ENCODE assay signal across 18 cellular contexts in the genomic region with DNA sequence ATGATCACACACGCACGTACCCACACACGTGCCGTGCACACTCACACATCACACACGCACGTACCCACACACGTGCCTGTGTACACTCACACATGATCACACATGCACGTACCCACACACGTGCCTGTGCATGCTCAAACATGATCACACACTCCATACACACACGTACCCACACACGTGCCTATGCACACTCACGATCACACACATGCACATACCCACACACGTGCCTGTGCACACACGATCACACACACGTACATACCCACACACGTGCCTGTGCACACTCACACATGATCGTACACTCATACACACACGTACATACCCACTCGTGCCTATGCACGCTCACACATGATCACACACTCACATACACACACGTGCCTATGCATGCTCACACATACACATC.
DNase-seq lines count a peak whose midpoint lies in the region; ATAC-seq, FAIRE-seq and TF ChIP-seq lines count a peak whose summit lies in the region.
"Had no signal": no experiment of that assay in that cellular context is flagged by ENCODE, and none has a peak within 500 bp of the region (broad histone marks: within the 10 kb centered on the region; RNA-seq: fewer than 3 reads in every experiment).

No MANE protein-coding gene starts in this region.

- peaks cover 0 to 4% (median 0%) of the 10 kb centered on the region in 11 experiments; a peak in 1 of 22 replicates for H4K20me1 ChIP-seq in BLaER1 treated with 17β-estradiol and CSF1 and Interleukin-3, amounts not matched to agents 10 nM and 100 nM

- H3K4ac ChIP-seq in neuronal stem cell (ENCODE audit: low read length) = peak overlapping the region; percentile 71

- FAIRE-seq in bronchial epithelial cell (lab: Jason Lieb, UNC) = peak; percentile 99

- ATAC-seq in GM19023 (IDR thresholded peaks at IDR 0.05; ENCODE audit: unreplicated experiment) = no peak
- no peak for ATAC-seq in GM18909 (IDR thresholded peaks at IDR 0.05; ENCODE audit: poor library complexity, unreplicated experiment)
- ATAC-seq: Panc1 had no signal

- no peak overlapping the region for H2AFZ ChIP-seq in neuronal stem cell (ENCODE audit: low read length)

- POLR2A ChIA-PET in HEK293 (lab: Yijun Ruan, JAX) = no interaction called here

- DNase-seq in bronchial epithelial cell (ENCODE audit: low read depth) (no peak), neuronal stem cell (ENCODE audit: low spot score) (no peak), stomach (no peak), cardiac septum (ENCODE audit: low spot score) (no peak)
- DNase-seq: BE2C; CD8-positive, alpha-beta memory T cell; DMS 273 treated with DMSO at 0.1 percent for 48 hours; Karpas-422; NCI-H1105; NCI-H1694; NCI-H2107; NCI-H2227 treated with DMSO at 0.1 percent for 48 hours; NCI-H524 had no signal

- H2AK5ac ChIP-seq in neuronal stem cell (ENCODE audit: low read depth, low read length) = peak overlapping the region; percentile 53

- no peak overlapping the region for H4K8ac ChIP-seq in neuronal stem cell (ENCODE audit: low read depth, low read length)

- no peak overlapping the region for H2BK5ac ChIP-seq in neuronal stem cell (ENCODE audit: low read length)

- TF ChIP-seq EP300 in stomach (IDR thresholded peaks at IDR 0.05) = no peak

- peak overlapping the region in 8 of 11 experiments; percentile 3 to 58 (median 37); a peak in 11 of 22 replicates for H3K4me2 ChIP-seq in BLaER1 treated with 17β-estradiol and CSF1 and Interleukin-3, amounts not matched to agents 10 nM and 100 nM
- H3K4me2 ChIP-seq in neuronal stem cell (ENCODE audit: insufficient read depth, low read length, poor library complexity, severe bottlenecking) = no peak overlapping the region

- peaks cover 0 to 13% (median 0%) of the 10 kb centered on the region in 11 experiments; a peak in 3 of 22 replicates for H3K9me3 ChIP-seq in BLaER1 treated with 17β-estradiol and CSF1 and Interleukin-3, amounts not matched to agents 10 nM and 100 nM (replicated peaks in 1 of 11)
- H3K9me3 ChIP-seq in HEK293 (ENCODE audit: control insufficient read depth, insufficient read depth, low read depth, low read length) = no peaks in the 10 kb centered on the region
- peaks cover 0 to 5% of the 10 kb centered on the region in 2 donors for H3K9me3 ChIP-seq in neuronal stem cell (replicated peaks in 1 of 2; ENCODE audit: control insufficient read depth in 2 of 2, insufficient read depth in 1 of 2, low read depth in 1 of 2, low read length in 2 of 2)
- no peaks in the 10 kb centered on the region for H3K9me3 ChIP-seq in stomach
- H3K9me3 ChIP-seq: BE2C had no signal

- no peak overlapping the region for H3K27ac ChIP-seq in BLaER1 treated with 17β-estradiol and CSF1 and Interleukin-3, amounts not matched to agents 10 nM and 100 nM
- H3K27ac ChIP-seq in HEK293 (ENCODE audit: extremely low read depth, low read depth, low read length) (no peak overlapping the region), neuronal stem cell (replicated peaks; ENCODE audit: low read length) (no peak overlapping the region), stomach (no peak overlapping the region)

- H3K9ac ChIP-seq in BLaER1 treated with 17β-estradiol and CSF1 and Interleukin-3, amounts not matched to agents 10 nM and 100 nM = no peak overlapping the region
- peak overlapping the region; percentile 55 for H3K9ac ChIP-seq in neuronal stem cell (ENCODE audit: low read depth, low read length, poor library complexity)

- no peaks in the 10 kb centered on the region for H3K27me3 ChIP-seq in BLaER1 treated with 17β-estradiol and CSF1 and Interleukin-3, amounts not matched to agents 10 nM and 100 nM
- H3K27me3 ChIP-seq in bronchial epithelial cell (ENCODE audit: control insufficient read depth, insufficient read depth, low read length) (no peaks in the 10 kb centered on the region), neuronal stem cell (ENCODE audit: control insufficient read depth in 3 of 3, insufficient read depth in 3 of 3, low read depth in 1 of 3, low read length in 3 of 3) (peaks cover 0 to 2% (median 0%) of the 10 kb centered on the region in 3 experiments), stomach (no peaks in the 10 kb centered on the region)

- peak overlapping the region; percentile 94 for H4K91ac ChIP-seq in neuronal stem cell (ENCODE audit: low read depth, low read length, poor library complexity)

- peak overlapping the region; percentile 48 for H3K18ac ChIP-seq in neuronal stem cell (ENCODE audit: low read length)

- peak overlapping the region; percentile 65 for H3K14ac ChIP-seq in neuronal stem cell (ENCODE audit: low read length)

- H3K79me1 ChIP-seq in neuronal stem cell (ENCODE audit: low read depth, low read length) = no peaks in the 10 kb centered on the region

- WGBS in neuronal stem cell (ENCODE audit: extremely low coverage in 2 of 2, insufficient read length in 2 of 2, insufficient replicate concordance in 1 of 2), 2 donors = no CpG with 5 or more reads among the region's 21 CpGs
- 89 to 95% (median 92%) methylated on average over 21 of the region's 21 CpGs for WGBS in stomach, 5 donors

- peak overlapping the region; percentile 59 for H2BK12ac ChIP-seq in neuronal stem cell (ENCODE audit: low read length)

- H3K23ac ChIP-seq in neuronal stem cell (ENCODE audit: low read depth, low read length, poor library complexity) = peak overlapping the region; percentile 89

- TF ChIP-seq POLR2A in stomach (IDR thresholded peaks at IDR 0.05) = no peak

- no peak overlapping the region for H2BK120ac ChIP-seq in neuronal stem cell (ENCODE audit: low read depth, low read length)

- peaks cover 69 to 99% (median 91%) of the 10 kb centered on the region in 10 experiments for H3K4me1 ChIP-seq in BLaER1 treated with 17β-estradiol and CSF1 and Interleukin-3, amounts not matched to agents 10 nM and 100 nM
- H3K4me1 ChIP-seq in HEK293 (ENCODE audit: control insufficient read depth, insufficient read depth, low read length) (no peaks in the 10 kb centered on the region), neuronal stem cell (ENCODE audit: control insufficient read depth in 2 of 2, insufficient read depth in 1 of 2, low read depth in 1 of 2, low read length in 2 of 2) (peaks cover 0 to 2% of the 10 kb centered on the region in 2 donors), stomach (peaks cover 0 to 19% (median 4%) of the 10 kb centered on the region in 4 donors)

- no peak overlapping the region for H2BK15ac ChIP-seq in neuronal stem cell (ENCODE audit: low read length)

- H3K36me3 ChIP-seq in BLaER1 treated with 17β-estradiol and CSF1 and Interleukin-3, amounts not matched to agents 10 nM and 100 nM = no peaks in the 10 kb centered on the region
- H3K36me3 ChIP-seq in HEK293 (ENCODE audit: control insufficient read depth in 2 of 2, insufficient read depth in 1 of 2, low read length in 2 of 2) = peaks cover 0 to 27% of the 10 kb centered on the region in 2 experiments; a peak in 1 of 3 replicates
- no peaks in the 10 kb centered on the region for H3K36me3 ChIP-seq in bronchial epithelial cell (ENCODE audit: control insufficient read depth, insufficient read depth, low read length)
- H3K36me3 ChIP-seq in neuronal stem cell (replicated peaks in 1 of 2; ENCODE audit: control insufficient read depth in 2 of 2, insufficient read depth in 2 of 2, low read length in 2 of 2) = peaks cover 36 to 94% of the 10 kb centered on the region in 2 donors
- peaks cover 15 to 90% (median 69%) of the 10 kb centered on the region in 4 donors for H3K36me3 ChIP-seq in stomach
- H3K36me3 ChIP-seq: BE2C had no signal

- intact Hi-C loops in stomach (cut with DNase I; ENCODE audit: low total_unique reads) = no loop called here
- intact Hi-C loops in cardiac septum (cut with DNase I) = no loop called here

- CTCF ChIA-PET in HEK293 (lab: Yijun Ruan, JAX) = no interaction called here

- no peak overlapping the region for H3K4me3 ChIP-seq in BLaER1 treated with 17β-estradiol and CSF1 and Interleukin-3, amounts not matched to agents 10 nM and 100 nM
- H3K4me3 ChIP-seq in HEK293 (ENCODE audit: low read depth, low read length) = no peak overlapping the region
- no peak overlapping the region for H3K4me3 ChIP-seq in bronchial epithelial cell (ENCODE audit: low read depth, low read length)
- peak overlapping the region in 1 of 2 donors; percentile 16 for H3K4me3 ChIP-seq in neuronal stem cell (ENCODE audit: low read length in 2 of 2)
- no peak overlapping the region for H3K4me3 ChIP-seq in stomach

- TF ChIP-seq CTCF in HEK293 (tag by site-specific recombination; IDR thresholded peaks at IDR 0.05) (no peak), bronchial epithelial cell (IDR thresholded peaks at IDR 0.05; ENCODE audit: insufficient read depth, low read length, severe bottlenecking) (no peak), stomach (IDR thresholded peaks at IDR 0.05) (no peak)

TF ChIP-seq in HEK293, 187 proteins besides CTCF, POLR2A, EP300 and RAD21:
- TF ChIP-seq, protein P1, sequence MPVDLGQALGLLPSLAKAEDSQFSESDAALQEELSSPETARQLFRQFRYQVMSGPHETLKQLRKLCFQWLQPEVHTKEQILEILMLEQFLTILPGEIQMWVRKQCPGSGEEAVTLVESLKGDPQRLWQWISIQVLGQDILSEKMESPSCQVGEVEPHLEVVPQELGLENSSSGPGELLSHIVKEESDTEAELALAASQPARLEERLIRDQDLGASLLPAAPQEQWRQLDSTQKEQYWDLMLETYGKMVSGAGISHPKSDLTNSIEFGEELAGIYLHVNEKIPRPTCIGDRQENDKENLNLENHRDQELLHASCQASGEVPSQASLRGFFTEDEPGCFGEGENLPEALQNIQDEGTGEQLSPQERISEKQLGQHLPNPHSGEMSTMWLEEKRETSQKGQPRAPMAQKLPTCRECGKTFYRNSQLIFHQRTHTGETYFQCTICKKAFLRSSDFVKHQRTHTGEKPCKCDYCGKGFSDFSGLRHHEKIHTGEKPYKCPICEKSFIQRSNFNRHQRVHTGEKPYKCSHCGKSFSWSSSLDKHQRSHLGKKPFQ (tag by site-specific recombination; IDR thresholded peaks at IDR 0.05) = peak; percentile 45; the same call in 1 of the 2 replicates
- TF ChIP-seq ZNF391 (tag by site-specific recombination; IDR thresholded peaks at IDR 0.05; ENCODE audit: borderline replicate concordance, low read depth) = no peak
